ENCODE assay signal across 8 cellular contexts in genomic region chr2:169828141-169828811, GRCh38. TPM values are rescaled to one million over a fixed set of nuclear protein-coding genes. Genes with fewer than 3 reads are reported as not detected.
DNase-seq lines count a peak whose midpoint lies in the region; ATAC-seq and TF ChIP-seq lines count a peak whose summit lies in the region.

No MANE protein-coding gene starts in this region.

- peak overlapping the region; percentile 93 to 99 (median 96) for H3K4me3 Mint-ChIP-seq in CD4-positive, CD25-positive, alpha-beta regulatory T cell
- H3K4me3 Mint-ChIP-seq in WTC11, result peak overlapping the region; percentile 93

- ATAC-seq in CD4-positive, CD25-positive, alpha-beta regulatory T cell (ENCODE audit: low read depth in 2 of 2), result peak; percentile 27 to 35
- ATAC-seq in GM21423 (IDR thresholded peaks at IDR 0.05; ENCODE audit: unreplicated experiment) (peak; percentile 1), WTC11 (peak; percentile 2; the same call in 1 of the 2 replicates), left colon (peak; percentile 26), GM19452 (IDR thresholded peaks at IDR 0.05; ENCODE audit: unreplicated experiment) (no peak)

- H3K27ac Mint-ChIP-seq in CD4-positive, CD25-positive, alpha-beta regulatory T cell, result peak overlapping the region; percentile 84 to 96 (median 96)
- H3K27ac Mint-ChIP-seq in WTC11, result peak overlapping the region; percentile 51

- POLR2A ChIA-PET in WTC11 (lab: Charles Lee), result interaction anchor here (0.5 to 0.6 kb wide), 2 partner anchors 14 to 1046 kb away, joined by 3 to 7 read pairs; no protein-coding TSS in a partner anchor

- no peak for TF ChIP-seq CTCF in WTC11 (IDR thresholded peaks at IDR 0.05)

- intact Hi-C loops in left colon (cut with DNase I, micrococcal nuclease), result loop anchor here in 1 of 2 donors (10.0 kb wide), 1 partner anchor 97 kb away; no protein-coding TSS in a partner anchor

- CTCF ChIA-PET in WTC11 (lab: Charles Lee), result interaction anchor here (0.8 to 1.2 kb wide), 3 partner anchors 49 to 396 kb away, joined by 3 to 8 read pairs (median 3); no protein-coding TSS in a partner anchor

- peak; percentile 29 to 73 (median 41) for DNase-seq in CD4-positive, CD25-positive, alpha-beta regulatory T cell
- peak; percentile 16 for DNase-seq in NCI-H1048 (lab: John Stamatoyannopoulos, UW)
- no peak for DNase-seq in WTC11 (ENCODE audit: low spot score)
- peak; percentile 24 to 34 for DNase-seq in left colon
- DNase-seq in stimulated activated CD4-positive, alpha-beta T cell treated with anti-CD3 and anti-CD28 coated beads, Interleukin-2, amount 100 ng/mL, for 4 hours (ENCODE audit: low read depth), result peak; percentile 47

- no peaks in the 10 kb centered on the region for H3K27me3 ChIP-seq in CD4-positive, CD25-positive, alpha-beta regulatory T cell (ENCODE audit: control insufficient read depth, insufficient read depth, low read length)

- peaks cover 4% of the 10 kb centered on the region for H3K36me3 Mint-ChIP-seq in CD4-positive, CD25-positive, alpha-beta regulatory T cell
- peaks cover 8% of the 10 kb centered on the region for H3K36me3 Mint-ChIP-seq in WTC11

- peak overlapping the region; percentile 61 for H3K27ac ChIP-seq in CD4-positive, CD25-positive, alpha-beta regulatory T cell (ENCODE audit: insufficient read depth, low read length, poor library complexity, severe bottlenecking)
- peak overlapping the region; percentile 71 for H3K27ac ChIP-seq in cingulate gyrus (ENCODE audit: low read depth, low read length)

- peaks cover 40% of the 10 kb centered on the region for H3K4me1 ChIP-seq in CD4-positive, CD25-positive, alpha-beta regulatory T cell (ENCODE audit: control insufficient read depth, insufficient read depth, low read length, poor library complexity, severe bottlenecking)

- peak overlapping the region; percentile 93 for H3K4me3 ChIP-seq in CD4-positive, CD25-positive, alpha-beta regulatory T cell (ENCODE audit: low read depth, low read length)

- peaks cover 43 to 73% (median 49%) of the 10 kb centered on the region in 4 donors for H3K4me1 Mint-ChIP-seq in CD4-positive, CD25-positive, alpha-beta regulatory T cell
- peaks cover 24% of the 10 kb centered on the region for H3K4me1 Mint-ChIP-seq in WTC11

- no peaks in the 10 kb centered on the region for H3K36me3 ChIP-seq in CD4-positive, CD25-positive, alpha-beta regulatory T cell (ENCODE audit: control insufficient read depth, insufficient read depth, low read length)

- H3K9me3 ChIP-seq in CD4-positive, CD25-positive, alpha-beta regulatory T cell (ENCODE audit: control insufficient read depth in 2 of 2, low read length in 2 of 2), result no peaks in the 10 kb centered on the region

- H3K9me3 Mint-ChIP-seq in CD4-positive, CD25-positive, alpha-beta regulatory T cell, result no peaks in the 10 kb centered on the region
- H3K9me3 Mint-ChIP-seq in WTC11, result 0 out of 2 replicates have a peak, but pooled peaks cover 6% of the 10 kb centered on the region

- no peaks in the 10 kb centered on the region for H3K27me3 Mint-ChIP-seq in CD4-positive, CD25-positive, alpha-beta regulatory T cell
- peaks cover 9% of the 10 kb centered on the region for H3K27me3 Mint-ChIP-seq in WTC11 (ENCODE audit: low read depth)

TF ChIP-seq in WTC11, 78 proteins besides CTCF, POLR2A, EP300 and RAD21:
- no peak for TF ChIP-seq ZNF263 (CRISPR knock-in tag; IDR thresholded peaks at IDR 0.05; ENCODE audit: low read depth)
- TF ChIP-seq, protein P1, sequence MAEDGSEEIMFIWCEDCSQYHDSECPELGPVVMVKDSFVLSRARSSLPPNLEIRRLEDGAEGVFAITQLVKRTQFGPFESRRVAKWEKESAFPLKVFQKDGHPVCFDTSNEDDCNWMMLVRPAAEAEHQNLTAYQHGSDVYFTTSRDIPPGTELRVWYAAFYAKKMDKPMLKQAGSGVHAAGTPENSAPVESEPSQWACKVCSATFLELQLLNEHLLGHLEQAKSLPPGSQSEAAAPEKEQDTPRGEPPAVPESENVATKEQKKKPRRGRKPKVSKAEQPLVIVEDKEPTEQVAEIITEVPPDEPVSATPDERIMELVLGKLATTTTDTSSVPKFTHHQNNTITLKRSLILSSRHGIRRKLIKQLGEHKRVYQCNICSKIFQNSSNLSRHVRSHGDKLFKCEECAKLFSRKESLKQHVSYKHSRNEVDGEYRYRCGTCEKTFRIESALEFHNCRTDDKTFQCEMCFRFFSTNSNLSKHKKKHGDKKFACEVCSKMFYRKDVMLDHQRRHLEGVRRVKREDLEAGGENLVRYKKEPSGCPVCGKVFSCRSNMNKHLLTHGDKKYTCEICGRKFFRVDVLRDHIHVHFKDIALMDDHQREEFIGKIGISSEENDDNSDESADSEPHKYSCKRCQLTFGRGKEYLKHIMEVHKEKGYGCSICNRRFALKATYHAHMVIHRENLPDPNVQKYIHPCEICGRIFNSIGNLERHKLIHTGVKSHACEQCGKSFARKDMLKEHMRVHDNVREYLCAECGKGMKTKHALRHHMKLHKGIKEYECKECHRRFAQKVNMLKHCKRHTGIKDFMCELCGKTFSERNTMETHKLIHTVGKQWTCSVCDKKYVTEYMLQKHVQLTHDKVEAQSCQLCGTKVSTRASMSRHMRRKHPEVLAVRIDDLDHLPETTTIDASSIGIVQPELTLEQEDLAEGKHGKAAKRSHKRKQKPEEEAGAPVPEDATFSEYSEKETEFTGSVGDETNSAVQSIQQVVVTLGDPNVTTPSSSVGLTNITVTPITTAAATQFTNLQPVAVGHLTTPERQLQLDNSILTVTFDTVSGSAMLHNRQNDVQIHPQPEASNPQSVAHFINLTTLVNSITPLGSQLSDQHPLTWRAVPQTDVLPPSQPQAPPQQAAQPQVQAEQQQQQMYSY (CRISPR knock-in tag; IDR thresholded peaks at IDR 0.05), result no peak
- no peak for TF ChIP-seq ZBTB21 (CRISPR knock-in tag; IDR thresholded peaks at IDR 0.05; ENCODE audit: borderline replicate concordance)
- no peak for TF ChIP-seq ZSCAN18 (CRISPR knock-in tag; IDR thresholded peaks at IDR 0.05)

RNA-seq across cellular contexts. Expression of gene UBR3, which starts 1.0 kb away (rescaled TPM):
- 45.1 TPM for total RNA-seq in CD4-positive, CD25-positive, alpha-beta regulatory T cell
- polyA plus RNA-seq in CD4-positive, CD25-positive, alpha-beta regulatory T cell, result 10 to 100 TPM in 1 of 4 donors, 1 to 10 TPM in 3; 8.1 to 10.0 (median 9.2) TPM
- total RNA-seq in WTC11 (2021), result 13.0 to 16.4 TPM (median 14.3 TPM) in 3 replicates
- total RNA-seq in left colon, result 10 to 100 TPM; 36.8 to 41.5 TPM

RNA-seq across cellular contexts. Expression of gene METTL5, which starts 3.6 kb away (rescaled TPM):
- 26.7 TPM for total RNA-seq in CD4-positive, CD25-positive, alpha-beta regulatory T cell
- 100 to 1,000 TPM; 113 to 142 (median 137) TPM for polyA plus RNA-seq in CD4-positive, CD25-positive, alpha-beta regulatory T cell
- total RNA-seq in WTC11 (2021) (89.9 to 90.9 TPM (median 90.4 TPM) in 3 replicates), left colon (10 to 100 TPM; 42.2 to 44.7 TPM)

RNA-seq across cellular contexts. Expression of gene SSB, which starts 29.6 kb away (rescaled TPM):
- total RNA-seq in CD4-positive, CD25-positive, alpha-beta regulatory T cell, result 82.0 TPM
- polyA plus RNA-seq in CD4-positive, CD25-positive, alpha-beta regulatory T cell, result 100 to 1,000 TPM; 106 to 146 (median 127) TPM
- total RNA-seq in WTC11 (2021) (201 to 235 TPM (median 202 TPM) in 3 replicates), left colon (10 to 100 TPM; 40.5 to 43.7 TPM)
